ENCODE assay signal across 12 cellular contexts in genomic region chr5:18202147-18202546, GRCh38.
"Had no signal": no experiment of that assay in that cellular context is flagged by ENCODE, and none has a peak within 500 bp of the region (broad histone marks: within the 10 kb centered on the region; RNA-seq: fewer than 3 reads in every experiment).

No MANE protein-coding gene starts in this region.

- H3K4me1 Mint-ChIP-seq: natural killer cell; stimulated activated effector memory CD8-positive, alpha-beta T cell treated with anti-CD3 and anti-CD28 coated beads, Interleukin-12 subunit alpha, Interleukin-12 subunit beta, amount 100 ng/mL, for 72 hours had no signal

- H3K79me2 ChIP-seq: parathyroid adenoma had no signal

- H3K27ac ChIP-seq: ascending aorta, left ventricle myocardium inferior, neutrophil, parathyroid adenoma had no signal

- H3K27ac Mint-ChIP-seq: natural killer cell; stimulated activated effector memory CD8-positive, alpha-beta T cell treated with anti-CD3 and anti-CD28 coated beads, Interleukin-12 subunit alpha, Interleukin-12 subunit beta, amount 100 ng/mL, for 72 hours had no signal

- H3K4me1 ChIP-seq: ascending aorta, left ventricle myocardium inferior, parathyroid adenoma had no signal

- H2AFZ ChIP-seq: parathyroid adenoma had no signal

- H3K4me3 ChIP-seq: ascending aorta, left ventricle myocardium inferior had no signal

- H3K36me3 Mint-ChIP-seq: stimulated activated effector memory CD8-positive, alpha-beta T cell treated with anti-CD3 and anti-CD28 coated beads, Interleukin-12 subunit alpha, Interleukin-12 subunit beta, amount 100 ng/mL, for 72 hours had no signal

- H3K36me3 ChIP-seq: ascending aorta, left ventricle myocardium inferior, neutrophil had no signal

- DNase-seq: activated naive CD4-positive, alpha-beta T cell; kidney; left ventricle myocardium inferior; mesenchymal stem cell; natural killer cell; stimulated activated CD4-positive, alpha-beta T cell treated with anti-CD3 and anti-CD28 coated beads, Interleukin-12 subunit alpha, Interleukin-12 subunit beta, amount 100 ng/mL, for 4 hours; T-helper 9 cell had no signal

- H3K4me3 Mint-ChIP-seq: natural killer cell; stimulated activated effector memory CD8-positive, alpha-beta T cell treated with anti-CD3 and anti-CD28 coated beads, Interleukin-12 subunit alpha, Interleukin-12 subunit beta, amount 100 ng/mL, for 72 hours had no signal

- ATAC-seq: activated CD4-positive, CD25-positive, alpha-beta regulatory T cell treated with anti-CD3 and anti-CD28 coated beads, Interleukin-2, amount 50 U/mL, for 24 hours; natural killer cell; stimulated activated effector memory CD8-positive, alpha-beta T cell treated with anti-CD3 and anti-CD28 coated beads, Interleukin-12 subunit alpha, Interleukin-12 subunit beta, amount 100 ng/mL, for 72 hours had no signal

- H3K9ac ChIP-seq: parathyroid adenoma had no signal

- H3K27me3 ChIP-seq: ascending aorta, neutrophil had no signal

- H3K9me3 ChIP-seq: ascending aorta, neutrophil had no signal

- FAIRE-seq: kidney had no signal
